ENCODE assay signal across 8 cellular contexts in genomic region chr17:76816590-76817135, GRCh38. TPM values are rescaled to one million over a fixed set of nuclear protein-coding genes. Genes with fewer than 3 reads are reported as not detected.
A peak's percentile ranks its signal among the peaks of the same experiment; 100 is the strongest.
DNase-seq lines count a peak whose midpoint lies in the region; ATAC-seq and TF ChIP-seq lines count a peak whose summit lies in the region.

No MANE protein-coding gene starts in this region.

- CTCF ChIA-PET in CD8-positive, alpha-beta memory T cell (lab: Charles Lee), result interaction anchor here (0.9 to 1.7 kb wide), 2 partner anchors 22 to 29 kb away, joined by 3 to 6 read pairs; no protein-coding TSS in a partner anchor
- CTCF ChIA-PET in PC-3 (lab: Charles Lee), result interaction anchor here (1.6 kb wide), 1 partner anchor 249 kb away, joined by 12 read pairs; no protein-coding TSS in a partner anchor

- peak overlapping the region in 2 of 8 donors; percentile 1 to 25 for H3K27ac Mint-ChIP-seq in CD8-positive, alpha-beta memory T cell
- H3K27ac Mint-ChIP-seq in activated T-cell treated with anti-CD3 and anti-CD28 coated beads, Interleukin-2, amount 50 U/mL, for 24 hours, result peak overlapping the region; percentile 6

- H3K9me3 Mint-ChIP-seq in CD8-positive, alpha-beta memory T cell, result no peaks in the 10 kb centered on the region
- no peaks in the 10 kb centered on the region for H3K9me3 Mint-ChIP-seq in activated T-cell treated with anti-CD3 and anti-CD28 coated beads, Interleukin-2, amount 50 U/mL, for 24 hours

- intact Hi-C loops in PC-3 (cut with micrococcal nuclease), result loop anchor here (2.0 kb wide), 1 partner anchor 250 kb away; no protein-coding TSS in a partner anchor

- no peaks in the 10 kb centered on the region for H3F3A ChIP-seq in PC-3 (ENCODE audit: low read length, unreplicated experiment)

- no peak overlapping the region for H3K9ac ChIP-seq in PC-3 (ENCODE audit: low read length)

- peak; percentile 28 to 74 (median 40) for DNase-seq in CD8-positive, alpha-beta memory T cell
- DNase-seq in HuH-7 (ENCODE audit: low spot score) (peak; percentile 73), PC-3 (peak; percentile 79), fibroblast of villous mesenchyme (ENCODE audit: low read depth) (peak; percentile 47), renal cortical epithelial cell (ENCODE audit: low read depth) (peak; percentile 41)
- peak; percentile 65 for DNase-seq in activated T-cell treated with anti-CD3 and anti-CD28 coated beads, Interleukin-2, amount 50 U/mL, for 24 hours

- no peak overlapping the region for H3K4me3 ChIP-seq in CD8-positive, alpha-beta memory T cell (ENCODE audit: low read length)
- H3K4me3 ChIP-seq in PC-3 (ENCODE audit: low read length) (no peak overlapping the region), fibroblast of villous mesenchyme (ENCODE audit: low read depth, low read length) (no peak overlapping the region)

- H3K4me2 ChIP-seq in PC-3 (ENCODE audit: low read length), result 0 out of 2 replicates have a peak overlapping the region, but pooled peaks have one; percentile 15

- H3K27ac ChIP-seq in CD8-positive, alpha-beta memory T cell (ENCODE audit: low read depth, low read length), result no peak overlapping the region
- H3K27ac ChIP-seq in PC-3 (ENCODE audit: low read length), result no peak overlapping the region

- H3K4me1 ChIP-seq in CD8-positive, alpha-beta memory T cell (ENCODE audit: insufficient read depth, low read length), result peaks cover 9% of the 10 kb centered on the region
- H3K4me1 ChIP-seq in PC-3 (ENCODE audit: insufficient read depth, low read length), result no peaks in the 10 kb centered on the region

- peaks cover 5 to 8% (median 8%) of the 10 kb centered on the region in 3 donors for H3K4me1 Mint-ChIP-seq in CD8-positive, alpha-beta memory T cell
- peaks cover 8% of the 10 kb centered on the region for H3K4me1 Mint-ChIP-seq in activated T-cell treated with anti-CD3 and anti-CD28 coated beads, Interleukin-2, amount 50 U/mL, for 24 hours (ENCODE audit: low read depth)

- H3K4me3 Mint-ChIP-seq in CD8-positive, alpha-beta memory T cell, result peak overlapping the region in 3 of 7 donors; percentile 7 to 48 (median 26)
- no peak overlapping the region for H3K4me3 Mint-ChIP-seq in activated T-cell treated with anti-CD3 and anti-CD28 coated beads, Interleukin-2, amount 50 U/mL, for 24 hours

- no peaks in the 10 kb centered on the region for H3K27me3 ChIP-seq in CD8-positive, alpha-beta memory T cell (ENCODE audit: insufficient read depth, low read length, poor library complexity, severe bottlenecking)
- H3K27me3 ChIP-seq in PC-3 (ENCODE audit: low read length), result no peaks in the 10 kb centered on the region

- no peaks in the 10 kb centered on the region for H4K20me1 ChIP-seq in PC-3 (ENCODE audit: low read length)

- no peaks in the 10 kb centered on the region for H3K36me3 ChIP-seq in CD8-positive, alpha-beta memory T cell (ENCODE audit: insufficient read depth, low read length)
- no peaks in the 10 kb centered on the region for H3K36me3 ChIP-seq in PC-3 (ENCODE audit: low read depth, low read length)

- peak overlapping the region; percentile 20 for H2AFZ ChIP-seq in PC-3 (ENCODE audit: low read length)

- peaks cover 4 to 8% of the 10 kb centered on the region in 2 donors for H3K27me3 Mint-ChIP-seq in CD8-positive, alpha-beta memory T cell
- H3K27me3 Mint-ChIP-seq in activated T-cell treated with anti-CD3 and anti-CD28 coated beads, Interleukin-2, amount 50 U/mL, for 24 hours, result no peaks in the 10 kb centered on the region

- H3K9me2 ChIP-seq in PC-3 (replicated peaks; ENCODE audit: low read length), result no peaks in the 10 kb centered on the region

- POLR2A ChIA-PET in CD8-positive, alpha-beta memory T cell (lab: Charles Lee), result no interaction called here
- POLR2A ChIA-PET in PC-3 (lab: Charles Lee; ENCODE audit: unreplicated experiment), result no interaction called here

- BruUV-seq in PC-3 (replicated peaks; lab: Mats Ljungman, UMichigan), result no TSS peak

- H3K79me2 ChIP-seq in PC-3 (ENCODE audit: low read length), result no peaks in the 10 kb centered on the region

- H3K9me3 ChIP-seq in CD8-positive, alpha-beta memory T cell (ENCODE audit: low read length), result no peaks in the 10 kb centered on the region
- no peaks in the 10 kb centered on the region for H3K9me3 ChIP-seq in PC-3 (ENCODE audit: low read length)

- ATAC-seq in PC-3 (peak; percentile 94), HG03460 (IDR thresholded peaks at IDR 0.05; ENCODE audit: unreplicated experiment) (no peak), GM21381 (IDR thresholded peaks at IDR 0.05; ENCODE audit: unreplicated experiment) (no peak)

- H3K36me3 Mint-ChIP-seq in CD8-positive, alpha-beta memory T cell, result no peaks in the 10 kb centered on the region
- no peaks in the 10 kb centered on the region for H3K36me3 Mint-ChIP-seq in activated T-cell treated with anti-CD3 and anti-CD28 coated beads, Interleukin-2, amount 50 U/mL, for 24 hours (ENCODE audit: low read depth)

- TF ChIP-seq CTCF in PC-3 (conservative IDR thresholded peaks at IDR 0.05; ENCODE audit: low read depth, low read length) (peak; percentile 96), fibroblast of villous mesenchyme (IDR thresholded peaks at IDR 0.05; ENCODE audit: insufficient read depth, low read depth, low read length) (peak; percentile 68)

RNA-seq across cellular contexts. Expression of gene MGAT5B, which starts 51.5 kb away (rescaled TPM):
- under 1 TPM; 0.40 to 0.46 TPM for total RNA-seq in CD8-positive, alpha-beta memory T cell
- 0.17 TPM for polyA plus RNA-seq in CD8-positive, alpha-beta memory T cell
- total RNA-seq in PC-3 (2014; rRNA removed), result 4.9 and 10.3 TPM in 2 replicates
- 0.32 and 0.43 TPM in 2 replicates for total RNA-seq in fibroblast of villous mesenchyme
- 0.35 and 0.40 TPM in 2 replicates for total RNA-seq in renal cortical epithelial cell
